In genomic region chr10:73161079-73161478, GRCh38 we compare ENCODE assay signal across 23 cellular contexts.
"Had no signal": no experiment of that assay in that cellular context is flagged by ENCODE, and none has a peak within 500 bp of the region (broad histone marks: within the 10 kb centered on the region; RNA-seq: fewer than 3 reads in every experiment).

No MANE protein-coding gene starts in this region.

- H3K27me3 Mint-ChIP-seq: brain had no signal

- H3K4me3 Mint-ChIP-seq: activated T-cell treated with anti-CD3 and anti-CD28 coated beads, Interleukin-2, amount 50 U/mL, for 4 hours; endodermal cell; nephron had no signal

- H3K9me3 ChIP-seq: colonic mucosa, lower lobe of right lung, spleen, transverse colon had no signal

- H3K4me1 ChIP-seq: colonic mucosa, parathyroid adenoma had no signal

- H3K9me3 Mint-ChIP-seq: activated T-cell treated with anti-CD3 and anti-CD28 coated beads, Interleukin-2, amount 50 U/mL, for 4 hours; endodermal cell had no signal

- FAIRE-seq: keratinocyte had no signal

- H3K4me1 Mint-ChIP-seq: endodermal cell had no signal

- ATAC-seq: activated T-cell treated with anti-CD3 and anti-CD28 coated beads, Interleukin-2, amount 50 U/mL, for 4 hours; lower lobe of right lung had no signal

- DNase-seq: activated CD4-positive, alpha-beta T cell treated with anti-CD3 and anti-CD28 coated beads, Interleukin-2, amount 50 U/mL, for 4 hours; activated CD4-positive, CD25-positive, alpha-beta regulatory T cell treated with anti-CD3 and anti-CD28 coated beads, Interleukin-2, amount 50 U/mL, for 72 hours; activated effector memory CD4-positive, alpha-beta T cell treated with anti-CD3 and anti-CD28 coated beads, Interleukin-2, amount 50 U/mL, for 16 hours; activated T-cell treated with anti-CD3 and anti-CD28 coated beads, Interleukin-2, amount 50 U/mL, for 4 hours; anterior cingulate cortex; caudate nucleus; colonic mucosa; endodermal cell; foreskin melanocyte; glutamatergic neuron; hypothalamus; lower lobe of right lung; midbrain; spleen; stimulated activated CD4-positive, alpha-beta T cell treated with anti-CD3 and anti-CD28 coated beads, Interleukin-4, amount 100 ng/mL, for 4 hours; stimulated activated naive CD4-positive, alpha-beta T cell treated with Interleukin-2 at 50 U/mL for 16 hours; T-helper 2 cell; transverse colon had no signal

- H3K27ac ChIP-seq: colonic mucosa, lower lobe of right lung, parathyroid adenoma, spleen, transverse colon, VCaP had no signal

- H3K9ac ChIP-seq: parathyroid adenoma had no signal

- H3K27me3 ChIP-seq: colonic mucosa, spleen, transverse colon had no signal

- H2AFZ ChIP-seq: parathyroid adenoma had no signal

- H3K27ac Mint-ChIP-seq: endodermal cell, nephron had no signal

- H3K4me3 ChIP-seq: colonic mucosa, lower lobe of right lung, spleen, transverse colon had no signal
